Comparison of ENCODE assay signal across 25 cellular contexts in genomic region chr5:149188383-149188782, GRCh38. TPM values are rescaled to one million over a fixed set of nuclear protein-coding genes. Genes with fewer than 3 reads are reported as not detected.
"Had no signal": no experiment of that assay in that cellular context is flagged by ENCODE, and none has a peak within 500 bp of the region (broad histone marks: within the 10 kb centered on the region; RNA-seq: fewer than 3 reads in every experiment).

No MANE protein-coding gene starts in this region.

- H3K27ac Mint-ChIP-seq: activated CD8-positive, alpha-beta memory T cell treated with anti-CD3 and anti-CD28 coated beads, Interleukin-2, amount 10 ng/mL, durations not matched to agents 7 days and 5 days; activated CD8-positive, alpha-beta T cell treated with anti-CD3 and anti-CD28 coated beads, Interleukin-2, amount 10 ng/mL, durations not matched to agents 7 days and 5 days; activated naive CD4-positive, alpha-beta T cell treated with anti-CD3 and anti-CD28 coated beads, Interleukin-2, amount 50 U/mL, for 24 hours; activated T-cell treated with anti-CD3 and anti-CD28 coated beads, Interleukin-2, amount 50 U/mL, for 24 hours; activated T-helper 1 cell treated with anti-CD3 and anti-CD28 coated beads, Interleukin-12 subunit alpha, Interleukin-12 subunit beta, Interleukin-2, Interleukin-4 antibody, amounts not matched to agents 30 ng/mL and 10 ng/mL and 1 ng/mL, durations not matched to agents 14 hours and 24 hours and 36 hours; WTC11 had no signal

- H3K9me3 ChIP-seq: SJCRH30, SK-N-SH had no signal

- H3K4me1 ChIP-seq: SJCRH30 had no signal

- DNase-seq: activated CD4-positive, alpha-beta T cell treated with anti-CD3 and anti-CD28 coated beads for 48 hours; activated CD4-positive, alpha-beta T cell treated with anti-CD3 and anti-CD28 coated beads, Interleukin-2, amount 50 U/mL, for 4 hours; activated CD4-positive, CD25-positive, alpha-beta regulatory T cell treated with anti-CD3 and anti-CD28 coated beads, Interleukin-2, amount 50 U/mL, for 72 hours; activated CD8-positive, alpha-beta memory T cell treated with anti-CD3 and anti-CD28 coated beads, Interleukin-2, amount 10 ng/mL, durations not matched to agents 7 days and 5 days; activated CD8-positive, alpha-beta T cell treated with anti-CD3 and anti-CD28 coated beads, Interleukin-2, amount 10 ng/mL, durations not matched to agents 7 days and 5 days; activated effector memory CD4-positive, alpha-beta T cell treated with Interleukin-2 at 50 U/mL for 16 hours; activated naive CD4-positive, alpha-beta T cell; activated T-cell treated with anti-CD3 and anti-CD28 coated beads, Interleukin-2, amount 50 U/mL, for 24 hours; aorta; central memory CD4-positive, alpha-beta T cell; MM.1S; NCI-H1105 treated with DMSO at 0.1 percent for 48 hours; NCI-H1436 treated with DMSO at 0.1 percent for 48 hours; NCI-H187; NCI-H2081; NCI-H510A treated with DMSO at 0.1 percent for 48 hours; Right ventricle myocardium superior; RPMI8226; SJCRH30; SK-N-SH; T-helper 1 cell had no signal

- H3K36me3 Mint-ChIP-seq: activated CD8-positive, alpha-beta memory T cell treated with anti-CD3 and anti-CD28 coated beads, Interleukin-2, amount 10 ng/mL, durations not matched to agents 7 days and 5 days; activated naive CD4-positive, alpha-beta T cell treated with anti-CD3 and anti-CD28 coated beads, Interleukin-2, amount 50 U/mL, for 24 hours; WTC11 had no signal

- H3K4me2 ChIP-seq: SK-N-SH had no signal

- H3K4me3 Mint-ChIP-seq: activated CD8-positive, alpha-beta memory T cell treated with anti-CD3 and anti-CD28 coated beads, Interleukin-2, amount 10 ng/mL, durations not matched to agents 7 days and 5 days; activated CD8-positive, alpha-beta T cell treated with anti-CD3 and anti-CD28 coated beads, Interleukin-2, amount 10 ng/mL, durations not matched to agents 7 days and 5 days; activated naive CD4-positive, alpha-beta T cell treated with anti-CD3 and anti-CD28 coated beads, Interleukin-2, amount 50 U/mL, for 24 hours; activated T-cell treated with anti-CD3 and anti-CD28 coated beads, Interleukin-2, amount 50 U/mL, for 24 hours; activated T-helper 1 cell treated with anti-CD3 and anti-CD28 coated beads, Interleukin-12 subunit alpha, Interleukin-12 subunit beta, Interleukin-2, Interleukin-4 antibody, amounts not matched to agents 30 ng/mL and 10 ng/mL and 1 ng/mL, durations not matched to agents 14 hours and 24 hours and 36 hours; WTC11 had no signal

- H3K4me3 ChIP-seq: SJCRH30 had no signal

- H3K27ac ChIP-seq: SJCRH30 had no signal

- H3K36me3 ChIP-seq: SJCRH30 had no signal

- H3K4me1 Mint-ChIP-seq: activated naive CD4-positive, alpha-beta T cell treated with anti-CD3 and anti-CD28 coated beads, Interleukin-2, amount 50 U/mL, for 24 hours had no signal

- H3K9me3 Mint-ChIP-seq: activated naive CD4-positive, alpha-beta T cell treated with anti-CD3 and anti-CD28 coated beads, Interleukin-2, amount 50 U/mL, for 24 hours; activated T-cell treated with anti-CD3 and anti-CD28 coated beads, Interleukin-2, amount 50 U/mL, for 24 hours; activated T-helper 1 cell treated with anti-CD3 and anti-CD28 coated beads, Interleukin-12 subunit alpha, Interleukin-12 subunit beta, Interleukin-2, Interleukin-4 antibody, amounts not matched to agents 30 ng/mL and 10 ng/mL and 1 ng/mL, durations not matched to agents 14 hours and 24 hours and 36 hours; WTC11 had no signal

- H3K9ac ChIP-seq: SK-N-SH had no signal

RNA-seq across cellular contexts. Expression of gene ABLIM3, which starts 47.1 kb away (rescaled TPM):
- total RNA-seq: activated CD8-positive, alpha-beta T cell treated with anti-CD3 and anti-CD28 coated beads, Interleukin-2, amount 10 ng/mL, durations not matched to agents 7 days and 5 days; activated T-helper 1 cell treated with anti-CD3 and anti-CD28 coated beads, Interleukin-12 subunit alpha, Interleukin-12 subunit beta, Interleukin-2, Interleukin-4 antibody, amounts not matched to agents 30 ng/mL and 10 ng/mL and 1 ng/mL, durations not matched to agents 14 hours and 24 hours and 36 hours; T-helper 2 cell treated with Interferon-gamma antibody and Interleukin-4, amounts not matched to agents 100 ng/mL and 5 ng/mL, for 36 hours had no signal
